13 cellular contexts compared by ENCODE assay signal in the genomic region with DNA sequence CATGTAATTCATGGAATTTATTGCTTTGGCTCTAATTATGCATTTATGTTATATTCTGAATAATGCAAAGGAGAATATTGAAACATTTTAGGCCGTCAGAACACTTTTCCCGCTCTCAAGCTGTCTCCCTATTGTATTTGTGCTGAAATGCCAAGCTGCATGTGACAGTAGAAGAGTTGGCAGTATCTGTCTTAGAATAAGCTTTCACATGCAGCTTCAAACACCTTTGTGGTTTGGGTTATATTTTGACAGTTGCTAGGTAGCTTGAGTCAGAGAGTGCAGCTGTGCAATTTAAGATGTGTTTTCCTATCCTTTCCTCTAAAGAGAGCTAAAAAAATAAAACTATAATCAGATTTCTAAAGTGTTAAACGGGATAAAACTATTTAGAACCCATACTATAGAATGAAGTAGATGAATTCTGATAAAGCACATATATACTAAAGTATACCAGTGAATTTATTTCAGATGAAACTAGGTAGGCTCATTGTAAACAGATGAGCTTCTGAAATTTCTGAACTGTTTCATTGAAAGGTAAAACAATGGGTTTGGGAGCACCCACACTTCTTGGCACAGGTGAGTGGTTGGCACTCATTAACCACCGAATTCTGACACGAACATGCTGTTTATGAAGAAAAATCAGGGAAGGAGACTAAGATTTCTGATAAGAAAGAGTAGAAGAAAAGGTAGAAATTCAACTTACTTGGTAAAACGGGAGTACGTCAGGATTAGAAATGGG. TPM values are rescaled to one million over a fixed set of nuclear protein-coding genes. Genes with fewer than 3 reads are reported as not detected.
A peak's percentile ranks its signal among the peaks of the same experiment; 100 is the strongest.
DNase-seq lines count a peak whose midpoint lies in the region; ATAC-seq and TF ChIP-seq lines count a peak whose summit lies in the region.
"Had no signal": no experiment of that assay in that cellular context is flagged by ENCODE, and none has a peak within 500 bp of the region (broad histone marks: within the 10 kb centered on the region; RNA-seq: fewer than 3 reads in every experiment).

No MANE protein-coding gene starts in this region.

- no peaks in the 10 kb centered on the region for H3K27me3 Mint-ChIP-seq in activated CD4-positive, alpha-beta T cell treated with anti-CD3 and anti-CD28 coated beads for 36 hours
- H3K27me3 Mint-ChIP-seq in MCF 10A (ENCODE audit: insufficient read depth, unreplicated experiment) = no peaks in the 10 kb centered on the region
- peaks cover 0 to 6% (median 0%) of the 10 kb centered on the region in 5 donors for H3K27me3 Mint-ChIP-seq in naive thymus-derived CD4-positive, alpha-beta T cell

- BruUV-seq in MCF 10A (replicated peaks; lab: Mats Ljungman, UMichigan) = no TSS peak

- no peak for TF ChIP-seq CTCF in MCF 10A (IDR thresholded peaks at IDR 0.05; ENCODE audit: unreplicated experiment)

- DNase-seq in activated CD4-positive, alpha-beta T cell treated with anti-CD3 and anti-CD28 coated beads for 36 hours = peak; percentile 21
- no peak for DNase-seq in activated CD4-positive, alpha-beta T cell treated with anti-CD3 and anti-CD28 coated beads for 48 hours
- DNase-seq in MCF 10A (ENCODE audit: unreplicated experiment) (no peak), DMS153 treated with DMSO at 0.1 percent for 48 hours (lab: John Stamatoyannopoulos, UW; ENCODE audit: unreplicated experiment) (no peak)
- DNase-seq in naive thymus-derived CD4-positive, alpha-beta T cell = peak in 7 of 9 donors; percentile 72 to 89 (median 83)
- DNase-seq in activated CD8-positive, alpha-beta memory T cell treated with anti-CD3 and anti-CD28 coated beads for 24 hours = no peak
- DNase-seq: Calu3, HFFc6, mesendoderm, SK-N-SH, testis had no signal

- H3K4me3 ChIP-seq in naive thymus-derived CD4-positive, alpha-beta T cell (ENCODE audit: low read length) = peak overlapping the region; percentile 15
- H3K4me3 ChIP-seq: testis had no signal

- ATAC-seq in activated CD4-positive, alpha-beta T cell treated with anti-CD3 and anti-CD28 coated beads for 36 hours = peak; percentile 92
- ATAC-seq in HG03432 (IDR thresholded peaks at IDR 0.05; ENCODE audit: unreplicated experiment) (peak; percentile 54), HG02970 (IDR thresholded peaks at IDR 0.05; ENCODE audit: low FRiP score, unreplicated experiment) (no peak)
- ATAC-seq in naive thymus-derived CD4-positive, alpha-beta T cell = peak; percentile 96

- peaks cover 87% of the 10 kb centered on the region for H3K4me1 Mint-ChIP-seq in activated CD4-positive, alpha-beta T cell treated with anti-CD3 and anti-CD28 coated beads for 36 hours
- peaks cover 14% of the 10 kb centered on the region for H3K4me1 Mint-ChIP-seq in MCF 10A (ENCODE audit: insufficient read depth, unreplicated experiment)
- H3K4me1 Mint-ChIP-seq in naive thymus-derived CD4-positive, alpha-beta T cell = peaks cover 30 to 100% (median 95%) of the 10 kb centered on the region in 7 donors

- no peaks in the 10 kb centered on the region for H3K9me3 ChIP-seq in naive thymus-derived CD4-positive, alpha-beta T cell (ENCODE audit: control insufficient read depth in 2 of 3, low read length in 3 of 3)
- H3K9me3 ChIP-seq: SK-N-SH, testis had no signal

- no peaks in the 10 kb centered on the region for H3K36me3 Mint-ChIP-seq in activated CD4-positive, alpha-beta T cell treated with anti-CD3 and anti-CD28 coated beads for 36 hours (ENCODE audit: low read depth)
- H3K36me3 Mint-ChIP-seq in MCF 10A (ENCODE audit: insufficient read depth, unreplicated experiment) = no peaks in the 10 kb centered on the region
- H3K36me3 Mint-ChIP-seq in naive thymus-derived CD4-positive, alpha-beta T cell = peaks cover 0 to 3% (median 0%) of the 10 kb centered on the region in 5 donors

- CTCF ChIA-PET in activated CD4-positive, alpha-beta T cell treated with anti-CD3 and anti-CD28 coated beads for 36 hours (lab: Charles Lee) = interaction anchor here (0.5 to 1.5 kb wide), 14 partner anchors 10 to 276 kb away, joined by 3 to 9 read pairs (median 4); partner anchors contain the start of gene PLCL1
- CTCF ChIA-PET in MCF 10A (lab: Yijun Ruan, JAX) = interaction anchor here (0.7 to 1.0 kb wide), 2 partner anchors 24 to 138 kb away, joined by 3 read pairs; no protein-coding TSS in a partner anchor
- CTCF ChIA-PET in naive thymus-derived CD4-positive, alpha-beta T cell (lab: Charles Lee) = interaction anchor here (1.0 to 1.9 kb wide), 10 partner anchors 10 to 139 kb away, joined by 3 to 12 read pairs (median 4); partner anchors contain the start of gene PLCL1

- no peaks in the 10 kb centered on the region for H3K27me3 ChIP-seq in naive thymus-derived CD4-positive, alpha-beta T cell (ENCODE audit: control insufficient read depth in 2 of 2, insufficient read depth in 2 of 2, low read length in 2 of 2)
- H3K27me3 ChIP-seq: testis had no signal

- peak overlapping the region; percentile 32 for H3K4me3 Mint-ChIP-seq in activated CD4-positive, alpha-beta T cell treated with anti-CD3 and anti-CD28 coated beads for 36 hours
- H3K4me3 Mint-ChIP-seq in MCF 10A (ENCODE audit: unreplicated experiment) = no peak overlapping the region
- H3K4me3 Mint-ChIP-seq in naive thymus-derived CD4-positive, alpha-beta T cell = peak overlapping the region; percentile 8 to 87 (median 80)
- H3K4me3 Mint-ChIP-seq: HFFc6 had no signal

- no peaks in the 10 kb centered on the region for H3K9me3 Mint-ChIP-seq in activated CD4-positive, alpha-beta T cell treated with anti-CD3 and anti-CD28 coated beads for 36 hours (ENCODE audit: low read depth)
- H3K9me3 Mint-ChIP-seq in MCF 10A (ENCODE audit: unreplicated experiment) = no peaks in the 10 kb centered on the region
- no peaks in the 10 kb centered on the region for H3K9me3 Mint-ChIP-seq in naive thymus-derived CD4-positive, alpha-beta T cell
- H3K9me3 Mint-ChIP-seq: HFFc6 had no signal

- peak overlapping the region; percentile 89 for H3K27ac ChIP-seq in naive thymus-derived CD4-positive, alpha-beta T cell (ENCODE audit: low read depth, low read length)
- H3K27ac ChIP-seq: testis had no signal

- no peaks in the 10 kb centered on the region for H3K36me3 ChIP-seq in naive thymus-derived CD4-positive, alpha-beta T cell (ENCODE audit: control insufficient read depth in 2 of 3, insufficient read depth in 3 of 3, low read length in 3 of 3)

- peak overlapping the region; percentile 81 for H3K27ac Mint-ChIP-seq in activated CD4-positive, alpha-beta T cell treated with anti-CD3 and anti-CD28 coated beads for 36 hours
- H3K27ac Mint-ChIP-seq in MCF 10A (ENCODE audit: low read depth, unreplicated experiment) = peak overlapping the region; percentile 68
- H3K27ac Mint-ChIP-seq in naive thymus-derived CD4-positive, alpha-beta T cell = peak overlapping the region; percentile 26 to 100 (median 99)
- H3K27ac Mint-ChIP-seq: HFFc6 had no signal

- POLR2A ChIA-PET in activated CD4-positive, alpha-beta T cell treated with anti-CD3 and anti-CD28 coated beads for 36 hours (lab: Charles Lee) = interaction anchor here (0.5 to 1.3 kb wide), 3 partner anchors 10 to 102 kb away, joined by 3 to 10 read pairs (median 3); no protein-coding TSS in a partner anchor
- POLR2A ChIA-PET in MCF 10A (lab: Yijun Ruan, JAX) = no interaction called here
- POLR2A ChIA-PET in naive thymus-derived CD4-positive, alpha-beta T cell (lab: Charles Lee) = interaction anchor here (0.7 to 4.7 kb wide), 15 partner anchors 8 to 413 kb away, joined by 3 to 22 read pairs (median 5); partner anchors contain the start of gene SF3B1

- peaks cover 4 to 85% of the 10 kb centered on the region in 2 donors for H3K4me1 ChIP-seq in naive thymus-derived CD4-positive, alpha-beta T cell (ENCODE audit: control insufficient read depth in 2 of 2, insufficient read depth in 2 of 2, low read length in 2 of 2)
- H3K4me1 ChIP-seq: testis had no signal

- intact Hi-C loops in activated CD4-positive, alpha-beta T cell treated with anti-CD3 and anti-CD28 coated beads for 36 hours (cut with DNase I, micrococcal nuclease) = loop anchor here (1.0 to 2.0 kb wide), 3 partner anchors 10 to 43 kb away; partner anchors contain the start of gene PLCL1 (in 1 of the 2)
- intact Hi-C loops in MCF 10A (cut with micrococcal nuclease) = no loop called here
- intact Hi-C loops in naive thymus-derived CD4-positive, alpha-beta T cell (cut with micrococcal nuclease) = loop anchor here (1.0 to 2.0 kb wide), 8 partner anchors 8 to 44 kb away; partner anchors contain the start of gene PLCL1 (in 1 of the 2)

RNA-seq across cellular contexts. Expression of gene PLCL1, which starts 43.4 kb away (rescaled TPM):
- total RNA-seq in activated CD4-positive, alpha-beta T cell treated with anti-CD3 and anti-CD28 coated beads for 36 hours = 1 to 10 TPM; 1.6 to 1.7 TPM
- 0.12 and 0.22 TPM in 2 replicates for total RNA-seq in MCF 10A (2022)
- 10 to 100 TPM in 4 of 5 experiments, 1 to 10 TPM in 1; 1.8 to 33.7 (median 28.5) TPM for total RNA-seq in naive thymus-derived CD4-positive, alpha-beta T cell
- 10 to 100 TPM; 13.1 to 16.7 TPM for polyA plus RNA-seq in naive thymus-derived CD4-positive, alpha-beta T cell

Comparison
In these comparisons a context has a peak if more than half of its experiments do, and no peak if none do; other contexts are left out.
1. DNase-seq: peak in activated CD4-positive, alpha-beta T cell treated with anti-CD3 and anti-CD28 coated beads for 36 hours (single experiment) and naive thymus-derived CD4-positive, alpha-beta T cell (7 of 9); none in activated CD4-positive, alpha-beta T cell treated with anti-CD3 and anti-CD28 coated beads for 48 hours (single experiment), MCF 10A (single experiment), activated CD8-positive, alpha-beta memory T cell treated with anti-CD3 and anti-CD28 coated beads for 24 hours (single experiment) and DMS153 treated with DMSO at 0.1 percent for 48 hours (single experiment).
2. Peak in every context shown above with its lines, with median percentiles within 50 percentile points of each other: H3K27ac Mint-ChIP-seq.